Comparison of ENCODE assay signal across 13 cellular contexts in the genomic region with DNA sequence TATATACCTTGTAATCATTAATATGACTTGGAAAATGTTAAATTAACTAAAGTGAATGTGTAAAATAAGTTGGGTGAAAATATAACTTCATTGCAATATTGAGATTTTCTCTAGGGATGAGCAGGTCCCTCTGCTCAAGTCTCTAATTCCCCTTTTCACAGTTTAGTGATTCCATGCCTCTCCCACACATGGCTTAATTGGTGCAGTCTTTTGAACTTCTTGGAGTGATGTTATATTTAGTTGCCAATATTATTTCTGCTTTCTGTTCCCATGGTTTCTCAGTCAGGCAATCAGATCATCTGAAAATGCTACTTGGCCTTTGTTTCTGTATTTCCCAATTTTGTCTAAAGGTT.
DNase-seq lines count a peak whose midpoint lies in the region; ATAC-seq, FAIRE-seq and TF ChIP-seq lines count a peak whose summit lies in the region.
"Had no signal": no experiment of that assay in that cellular context is flagged by ENCODE, and none has a peak within 500 bp of the region (broad histone marks: within the 10 kb centered on the region; RNA-seq: fewer than 3 reads in every experiment).

No MANE protein-coding gene starts in this region.

- H3K4me1 ChIP-seq in HepG2 (ENCODE audit: insufficient read depth, low read length) = peaks cover 9% of the 10 kb centered on the region
- H3K4me1 ChIP-seq: left ventricle myocardium inferior, prostate gland had no signal

- CTCF ChIA-PET in HepG2 (lab: Yijun Ruan, JAX; ENCODE audit: low intra/inter-chr PET ratio, low total read pairs) = no interaction called here

- no peak overlapping the region for H3K4me3 ChIP-seq in GM12865 (ENCODE audit: low read depth, low read length)
- H3K4me3 ChIP-seq in brain microvascular endothelial cell (ENCODE audit: low read depth, low read length) = no peak overlapping the region
- no peak overlapping the region for H3K4me3 ChIP-seq in HepG2 (replicated peaks in 1 of 3; ENCODE audit: insufficient read depth in 1 of 3, low read depth in 2 of 3, low read length in 3 of 3)
- H3K4me3 ChIP-seq: body of pancreas, left ventricle myocardium inferior, prostate gland had no signal

- peak; percentile 21 for DNase-seq in GM12865 (ENCODE audit: low read depth)
- no peak for DNase-seq in brain microvascular endothelial cell
- no peak for DNase-seq in HepG2 (ENCODE audit: low spot score)
- no peak for DNase-seq in stimulated activated CD4-positive, alpha-beta T cell treated with anti-CD3 and anti-CD28 coated beads, Interleukin-4, amount 100 ng/mL, for 1 hour
- DNase-seq in NCI-H1105 treated with DMSO at 0.1 percent for 48 hours (lab: John Stamatoyannopoulos, UW) = no peak
- DNase-seq: body of pancreas, C1 segment of cervical spinal cord, left ventricle myocardium inferior had no signal

- TF ChIP-seq CTCF in GM12865 (IDR thresholded peaks at IDR 0.05; ENCODE audit: insufficient read depth, low read depth, low read length, missing control alignments) (no peak), brain microvascular endothelial cell (IDR thresholded peaks at IDR 0.05; ENCODE audit: low read depth, low read length, missing control alignments) (no peak), HepG2 (CRISPR knock-in tag; IDR thresholded peaks at IDR 0.05) (no peak)

- in situ Hi-C loops in brain microvascular endothelial cell (cut with HindIII; ENCODE audit: low pct_ligation_motif_present, low sequenced_read_pairs) = no loop called here
- in situ Hi-C loops in HepG2 (cut with HindIII; ENCODE audit: extremely low pct_ligation_motif_present, low pct_unique_long_range_greater_than_20kb) = no loop called here

- H3K9ac ChIP-seq in HepG2 (ENCODE audit: insufficient read depth, low read depth, low read length) = no peak overlapping the region

- no peaks in the 10 kb centered on the region for H3K36me3 ChIP-seq in brain microvascular endothelial cell (replicated peaks)
- H3K36me3 ChIP-seq in HepG2 (replicated peaks in 1 of 2; ENCODE audit: control insufficient read depth in 1 of 2, insufficient read depth in 2 of 2, low read length in 2 of 2) = no peaks in the 10 kb centered on the region
- H3K36me3 ChIP-seq: left ventricle myocardium inferior, prostate gland had no signal

- no TSS peak for BruUV-seq in HepG2 (replicated peaks; lab: Mats Ljungman, UMichigan)

- no peak for TF ChIP-seq POLR2A in HepG2 (IDR thresholded peaks at IDR 0.05; ENCODE audit: insufficient read depth in 1 of 2, low read depth in 2 of 2, low read length in 2 of 2)

- H3K27ac ChIP-seq in brain microvascular endothelial cell (peak overlapping the region; percentile 31), HepG2 (ENCODE audit: extremely low read length, insufficient read depth, low read length) (no peak overlapping the region)
- H3K27ac ChIP-seq: body of pancreas, left ventricle myocardium inferior, prostate gland had no signal

- TF ChIP-seq EP300 in HepG2 (IDR thresholded peaks at IDR 0.05; ENCODE audit: low read depth in 2 of 2, low read length in 2 of 2) = no peak
- TF ChIP-seq EP300 in HepG2 (CRISPR knock-in tag; IDR thresholded peaks at IDR 0.05; ENCODE audit: borderline replicate concordance) = no peak

- H3K4me2 ChIP-seq in HepG2 (ENCODE audit: low read depth, low read length) = no peak overlapping the region

- H3K9me3 ChIP-seq in HepG2 (ENCODE audit: low read length) = no peaks in the 10 kb centered on the region
- H3K9me3 ChIP-seq: body of pancreas, prostate gland had no signal

- intact Hi-C loops in HepG2 (cut with micrococcal nuclease; ENCODE audit: unreplicated experiment) = no loop called here

- no peak for TF ChIP-seq RAD21 in HepG2 (CRISPR knock-in tag; IDR thresholded peaks at IDR 0.05)

- no peaks in the 10 kb centered on the region for H4K20me1 ChIP-seq in HepG2 (ENCODE audit: insufficient read depth, low read length)

- H3K79me2 ChIP-seq in HepG2 (ENCODE audit: insufficient read depth, low read length) = no peaks in the 10 kb centered on the region

- H3K27me3 ChIP-seq in brain microvascular endothelial cell (replicated peaks) = no peaks in the 10 kb centered on the region
- H3K27me3 ChIP-seq in HepG2 (ENCODE audit: control insufficient read depth in 1 of 2, insufficient read depth in 2 of 2, low read length in 2 of 2) = no peaks in the 10 kb centered on the region
- H3K27me3 ChIP-seq: body of pancreas had no signal

- peak; percentile 31 for ATAC-seq in GM21515 (IDR thresholded peaks at IDR 0.05; ENCODE audit: unreplicated experiment)
- ATAC-seq in HG03139 (IDR thresholded peaks at IDR 0.05; ENCODE audit: unreplicated experiment) = peak; percentile 46
- ATAC-seq in HepG2 = no peak
- no peak for ATAC-seq in GM21526 (IDR thresholded peaks at IDR 0.05; ENCODE audit: low FRiP score, unreplicated experiment)
- ATAC-seq: body of pancreas had no signal

- H2AFZ ChIP-seq in HepG2 (ENCODE audit: low read length) = no peak overlapping the region

- POLR2A ChIA-PET in HepG2 (lab: Yijun Ruan, JAX) = no interaction called here

- FAIRE-seq in HepG2 (lab: Jason Lieb, UNC) = no peak
- FAIRE-seq: GM12892 had no signal

TF ChIP-seq in HepG2, 621 proteins besides CTCF, POLR2A, EP300 and RAD21:
- TF ChIP-seq NPAS2 (CRISPR knock-in tag; IDR thresholded peaks at IDR 0.05; ENCODE audit: borderline replicate concordance) = no peak
- TF ChIP-seq ZNF337 (CRISPR knock-in tag; IDR thresholded peaks at IDR 0.05; ENCODE audit: borderline replicate concordance, low read depth) = no peak
- no peak for TF ChIP-seq ZNF558 (CRISPR knock-in tag; IDR thresholded peaks at IDR 0.05; ENCODE audit: borderline replicate concordance)
- no peak for TF ChIP-seq ZBTB38 (CRISPR knock-in tag; IDR thresholded peaks at IDR 0.05)
- TF ChIP-seq, protein P1, sequence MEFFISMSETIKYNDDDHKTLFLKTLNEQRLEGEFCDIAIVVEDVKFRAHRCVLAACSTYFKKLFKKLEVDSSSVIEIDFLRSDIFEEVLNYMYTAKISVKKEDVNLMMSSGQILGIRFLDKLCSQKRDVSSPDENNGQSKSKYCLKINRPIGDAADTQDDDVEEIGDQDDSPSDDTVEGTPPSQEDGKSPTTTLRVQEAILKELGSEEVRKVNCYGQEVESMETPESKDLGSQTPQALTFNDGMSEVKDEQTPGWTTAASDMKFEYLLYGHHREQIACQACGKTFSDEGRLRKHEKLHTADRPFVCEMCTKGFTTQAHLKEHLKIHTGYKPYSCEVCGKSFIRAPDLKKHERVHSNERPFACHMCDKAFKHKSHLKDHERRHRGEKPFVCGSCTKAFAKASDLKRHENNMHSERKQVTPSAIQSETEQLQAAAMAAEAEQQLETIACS (CRISPR knock-in tag; IDR thresholded peaks at IDR 0.05) = no peak
- no peak for TF ChIP-seq HHEX (CRISPR knock-in tag; IDR thresholded peaks at IDR 0.05)
- TF ChIP-seq ZNF44 (CRISPR knock-in tag; IDR thresholded peaks at IDR 0.05) = no peak
- no peak for TF ChIP-seq ZNF687 (CRISPR knock-in tag; IDR thresholded peaks at IDR 0.05)

Comparison
In these comparisons a context has a peak if more than half of its experiments do, and no peak if none do; other contexts are left out.
1. ATAC-seq: peak in GM21515 (single experiment) and HG03139 (single experiment); none in HepG2 (single experiment) and GM21526 (single experiment).